In genomic region chr17:10178789-10179075, GRCh38 we compare ENCODE assay signal across 1 cellular context.
TF ChIP-seq lines count a peak whose summit lies in the region.

No MANE protein-coding gene starts in this region.

TF ChIP-seq in IMR-90, 13 proteins besides CTCF, POLR2A, EP300 and RAD21 (continued from another document):
- TF ChIP-seq CHD1 (IDR thresholded peaks at IDR 0.05; ENCODE audit: low read depth, low read length) (no peak), RFX5 (IDR thresholded peaks at IDR 0.05; ENCODE audit: low read depth, low read length) (no peak), USF2 (IDR thresholded peaks at IDR 0.05; ENCODE audit: low read depth, low read length) (no peak), FOS (IDR thresholded peaks at IDR 0.05; ENCODE audit: low read depth, low read length) (no peak), RCOR1 (IDR thresholded peaks at IDR 0.05; ENCODE audit: insufficient replicate concordance, low read length) (no peak)
